In genomic region chr20:47677314-47678129, GRCh38 we compare ENCODE assay signal across 7 cellular contexts.
DNase-seq lines count a peak whose midpoint lies in the region; ATAC-seq and TF ChIP-seq lines count a peak whose summit lies in the region.

No MANE protein-coding gene starts in this region.

- no peak overlapping the region for H3K4me2 ChIP-seq in MM.1S (ENCODE audit: low read depth, low read length)

- no peaks in the 10 kb centered on the region for H3K27me3 Mint-ChIP-seq in T-helper 17 cell

- H4K20me1 ChIP-seq in MM.1S (ENCODE audit: insufficient read depth, low read length) = no peaks in the 10 kb centered on the region

- no peaks in the 10 kb centered on the region for H3K36me3 Mint-ChIP-seq in T-helper 17 cell (ENCODE audit: low read depth)

- no peaks in the 10 kb centered on the region for H3K9me3 ChIP-seq in MM.1S (replicated peaks; ENCODE audit: insufficient read depth, low read length)
- no peaks in the 10 kb centered on the region for H3K9me3 ChIP-seq in T-helper 17 cell (ENCODE audit: control insufficient read depth, low read length, poor library complexity, severe bottlenecking)
- H3K9me3 ChIP-seq in ascending aorta = no peaks in the 10 kb centered on the region

- no peak overlapping the region for H3K4me3 ChIP-seq in MM.1S (ENCODE audit: low read length)
- no peak overlapping the region for H3K4me3 ChIP-seq in ascending aorta

- H3K9me2 ChIP-seq in MM.1S (replicated peaks; ENCODE audit: insufficient read depth, low read length) = no peaks in the 10 kb centered on the region

- H3K4me1 ChIP-seq in MM.1S (ENCODE audit: low read length) = no peaks in the 10 kb centered on the region
- H3K4me1 ChIP-seq in ascending aorta = no peaks in the 10 kb centered on the region

- ATAC-seq in T-helper 17 cell (peak; percentile 76), GM21737 (IDR thresholded peaks at IDR 0.05; ENCODE audit: unreplicated experiment) (no peak)

- TF ChIP-seq CTCF in GM10266 (IDR thresholded peaks at IDR 0.05; ENCODE audit: control insufficient read depth, insufficient read depth, low read depth, missing control alignments) (peak; percentile 88), MM.1S (IDR thresholded peaks at IDR 0.05; ENCODE audit: low read length) (peak; percentile 66), ascending aorta (IDR thresholded peaks at IDR 0.05) (peak; percentile 55 to 74 (median 66))

- H2AFZ ChIP-seq in MM.1S (ENCODE audit: low read length) = no peak overlapping the region

- H3K79me2 ChIP-seq in MM.1S (ENCODE audit: low read length) = no peaks in the 10 kb centered on the region

- no peaks in the 10 kb centered on the region for H3F3A ChIP-seq in MM.1S (ENCODE audit: insufficient read depth, low read length)

- DNase-seq in GM10266 (ENCODE audit: extremely low spot score) (peak; percentile 81), MM.1S (peak; percentile 13), T-helper 17 cell (peak; percentile 23 to 37 (median 25)), ascending aorta (ENCODE audit: low spot score in 2 of 2) (no peak), left kidney (ENCODE audit: low read depth, low spot score) (peak; percentile 83)
- DNase-seq in stimulated activated CD8-positive, alpha-beta memory T cell treated with anti-CD3 and anti-CD28 coated beads, Interleukin-12 subunit alpha, Interleukin-12 subunit beta, amount 100 ng/mL, for 1 hour (ENCODE audit: low read depth) = peak; percentile 18

- no peak overlapping the region for H3K4me3 Mint-ChIP-seq in T-helper 17 cell

- no peak overlapping the region for H3K27ac Mint-ChIP-seq in T-helper 17 cell

- no peaks in the 10 kb centered on the region for H3K27me3 ChIP-seq in MM.1S (replicated peaks; ENCODE audit: insufficient read depth, low read length)
- H3K27me3 ChIP-seq in ascending aorta = no peaks in the 10 kb centered on the region

- peaks cover 3% of the 10 kb centered on the region for H3K4me1 Mint-ChIP-seq in T-helper 17 cell

- intact Hi-C loops in ascending aorta (cut with DNase I) = loop anchor here (1.0 kb wide), 1 partner anchor 944 kb away; no protein-coding TSS in a partner anchor

- H3K27ac ChIP-seq in MM.1S (ENCODE audit: low read length) (no peak overlapping the region), ascending aorta (no peak overlapping the region)

- H3K36me3 ChIP-seq in MM.1S (replicated peaks; ENCODE audit: insufficient read depth, low read length) (no peaks in the 10 kb centered on the region; the same call in 1 of the 2 replicates), ascending aorta (peaks cover 4 to 14% of the 10 kb centered on the region in 2 donors)

- no peak overlapping the region for H3K9ac ChIP-seq in MM.1S (ENCODE audit: low read length)

Comparison
In these comparisons a context has a peak if more than half of its experiments do, and no peak if none do; other contexts are left out.
1. DNase-seq: peak in GM10266 (single experiment), MM.1S (single experiment), T-helper 17 cell (3 of 3), left kidney (single experiment) and stimulated activated CD8-positive, alpha-beta memory T cell treated with anti-CD3 and anti-CD28 coated beads, Interleukin-12 subunit alpha, Interleukin-12 subunit beta, amount 100 ng/mL, for 1 hour (single experiment); none in ascending aorta (0 of 2).
2. Peak in every context shown above with its lines, with median percentiles within 50 percentile points of each other: CTCF ChIP-seq.